ENCODE assay signal across 16 cellular contexts in the genomic region with DNA sequence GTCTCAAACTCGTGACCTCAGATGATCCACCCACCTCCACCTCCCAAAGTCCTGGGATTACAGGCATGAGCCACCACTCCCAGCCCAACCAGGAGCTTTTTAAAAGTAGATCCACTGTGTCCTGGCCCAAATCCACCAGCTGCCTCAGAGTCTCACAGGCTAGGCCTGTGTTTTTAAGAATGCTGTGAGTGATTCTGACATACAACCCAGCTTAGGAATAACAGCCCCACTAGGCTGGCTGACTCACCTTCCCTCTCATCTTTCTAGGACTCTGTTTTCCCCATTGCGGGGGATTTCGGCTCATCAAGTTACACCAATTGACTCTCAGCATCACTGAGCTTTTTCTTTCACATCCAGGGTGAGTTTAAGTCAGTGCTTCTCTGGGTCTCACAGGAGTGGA.
DNase-seq lines count a peak whose midpoint lies in the region; ATAC-seq and TF ChIP-seq lines count a peak whose summit lies in the region.
"Had no signal": no experiment of that assay in that cellular context is flagged by ENCODE, and none has a peak within 500 bp of the region (broad histone marks: within the 10 kb centered on the region; RNA-seq: fewer than 3 reads in every experiment).

No MANE protein-coding gene starts in this region.

- ATAC-seq in HG02759 (IDR thresholded peaks at IDR 0.05; ENCODE audit: unreplicated experiment) (no peak), GM18498 (IDR thresholded peaks at IDR 0.05; ENCODE audit: unreplicated experiment) (no peak), HG02798 (IDR thresholded peaks at IDR 0.05; ENCODE audit: poor library complexity, unreplicated experiment) (no peak)
- ATAC-seq: activated T-cell treated with anti-CD3 and anti-CD28 coated beads, Interleukin-2, amount 50 U/mL, for 72 hours; T-helper 17 cell; upper lobe of right lung had no signal

- H3K27me3 Mint-ChIP-seq in neural crest cell (ENCODE audit: low read depth): no peaks in the 10 kb centered on the region

- no peaks in the 10 kb centered on the region for H3K9me3 ChIP-seq in MG63
- H3K9me3 ChIP-seq: upper lobe of right lung had no signal

- H3K27ac Mint-ChIP-seq in neural crest cell (ENCODE audit: unreplicated experiment): peak overlapping the region; percentile 91
- H3K27ac Mint-ChIP-seq: activated T-cell treated with anti-CD3 and anti-CD28 coated beads, Interleukin-2, amount 50 U/mL, for 72 hours; T-helper 17 cell had no signal

- H3K36me3 Mint-ChIP-seq in neural crest cell (ENCODE audit: low read depth): no peaks in the 10 kb centered on the region

- peaks cover under 1% of the 10 kb centered on the region for H3K9me3 Mint-ChIP-seq in neural crest cell
- H3K9me3 Mint-ChIP-seq: activated T-cell treated with anti-CD3 and anti-CD28 coated beads, Interleukin-2, amount 50 U/mL, for 72 hours had no signal

- H3K27me3 ChIP-seq in MG63: no peaks in the 10 kb centered on the region
- H3K27me3 ChIP-seq: upper lobe of right lung had no signal

- peak; percentile 36 for DNase-seq in AG09319 (ENCODE audit: extremely low read depth, low read depth)
- peak; percentile 53 for DNase-seq in MG63
- peak; percentile 27 for DNase-seq in dermis blood vessel endothelial cell
- DNase-seq in neural crest cell (ENCODE audit: low read depth, low spot score): no peak
- DNase-seq in UCSD-AML1 (lab: John Stamatoyannopoulos, UW; ENCODE audit: unreplicated experiment): no peak
- DNase-seq: activated CD4-positive, alpha-beta T cell treated with anti-CD3 and anti-CD28 coated beads for 48 hours; activated T-cell treated with anti-CD3 and anti-CD28 coated beads, Interleukin-2, amount 50 U/mL, for 72 hours; NCI-H510A; posterior cingulate gyrus; stimulated activated CD4-positive, alpha-beta T cell treated with anti-CD3 and anti-CD28 coated beads, Interleukin-2, amount 100 ng/mL, for 24 hours; T-helper 17 cell had no signal

- no peak overlapping the region for H3K4me3 Mint-ChIP-seq in neural crest cell
- H3K4me3 Mint-ChIP-seq: activated T-cell treated with anti-CD3 and anti-CD28 coated beads, Interleukin-2, amount 50 U/mL, for 72 hours; T-helper 17 cell had no signal

- TF ChIP-seq CTCF in AG09319 (IDR thresholded peaks at IDR 0.05; ENCODE audit: low read depth, low read length): no peak
- TF ChIP-seq CTCF in neural crest cell (conservative IDR thresholded peaks at IDR 0.05): no peak

- peaks cover 52% of the 10 kb centered on the region for H3K4me1 Mint-ChIP-seq in neural crest cell
- H3K4me1 Mint-ChIP-seq: T-helper 17 cell had no signal

- no peaks in the 10 kb centered on the region for H3K36me3 ChIP-seq in MG63
- H3K36me3 ChIP-seq: upper lobe of right lung had no signal

- H3K4me3 ChIP-seq in MG63: no peak overlapping the region
- H3K4me3 ChIP-seq: lung, upper lobe of right lung had no signal

Comparison
In these comparisons a context has a peak if more than half of its experiments do, and no peak if none do; other contexts are left out.
1. DNase-seq: peak in AG09319 (single experiment), MG63 (single experiment) and dermis blood vessel endothelial cell (single experiment); none in neural crest cell (single experiment) and UCSD-AML1 (single experiment).